ENCODE assay signal across 8 cellular contexts in genomic region chr6:32255212-32256153, GRCh38. TPM values are rescaled to one million over a fixed set of nuclear protein-coding genes. Genes with fewer than 3 reads are reported as not detected.
A peak's percentile ranks its signal among the peaks of the same experiment; 100 is the strongest.
DNase-seq lines count a peak whose midpoint lies in the region; ATAC-seq, FAIRE-seq and TF ChIP-seq lines count a peak whose summit lies in the region.

No MANE protein-coding gene starts in this region.

- DNase-seq in Ammon's horn (ENCODE audit: low spot score): peak; percentile 72
- peak; percentile 64 for DNase-seq in RCC 7860 (ENCODE audit: low spot score)
- peak; percentile 6 to 40 (median 20) for DNase-seq in activated naive CD4-positive, alpha-beta T cell (lab: John Stamatoyannopoulos, UW)
- DNase-seq in non-pigmented ciliary epithelial cell (ENCODE audit: low read depth): peak; percentile 85

- H3K9ac ChIP-seq in stomach smooth muscle (ENCODE audit: low read length in 2 of 2): peak overlapping the region; percentile 64 to 66

- TF ChIP-seq CTCF in gastroesophageal sphincter (IDR thresholded peaks at IDR 0.05): peak; percentile 64 to 79 (median 68)

- H3K27me3 ChIP-seq in gastroesophageal sphincter (peaks cover 3% of the 10 kb centered on the region), stomach smooth muscle (ENCODE audit: control insufficient read depth in 1 of 2, insufficient read depth in 2 of 2, low read length in 2 of 2) (no peaks in the 10 kb centered on the region)

- TF ChIP-seq EP300 in gastroesophageal sphincter (IDR thresholded peaks at IDR 0.05): no peak

- TF ChIP-seq POLR2A in gastroesophageal sphincter (IDR thresholded peaks at IDR 0.05): no peak

- H3K4me3 ChIP-seq in gastroesophageal sphincter (peak overlapping the region; percentile 25 to 48), stomach smooth muscle (ENCODE audit: low read length in 2 of 2) (peak overlapping the region; percentile 68 to 74)

- ATAC-seq in GM21786 (IDR thresholded peaks at IDR 0.05; ENCODE audit: unreplicated experiment): peak; percentile 60
- peak; percentile 99 for ATAC-seq in gastroesophageal sphincter
- no peak for ATAC-seq in HG02840 (IDR thresholded peaks at IDR 0.05; ENCODE audit: low FRiP score, unreplicated experiment)

- H3K4me1 ChIP-seq in gastroesophageal sphincter (peaks cover 0 to 21% (median 0%) of the 10 kb centered on the region in 3 donors), stomach smooth muscle (ENCODE audit: control insufficient read depth, insufficient read depth, low read length) (peaks cover 8% of the 10 kb centered on the region)

- no peak for FAIRE-seq in RCC 7860 (lab: Jason Lieb, UNC)

- H3K36me3 ChIP-seq in gastroesophageal sphincter (no peaks in the 10 kb centered on the region), stomach smooth muscle (ENCODE audit: control insufficient read depth in 2 of 2, insufficient read depth in 2 of 2, low read length in 2 of 2) (no peaks in the 10 kb centered on the region)

- no peaks in the 10 kb centered on the region for H3K9me3 ChIP-seq in gastroesophageal sphincter
- H3K9me3 ChIP-seq in stomach smooth muscle (ENCODE audit: control insufficient read depth in 2 of 2, low read length in 2 of 2): no peaks in the 10 kb centered on the region

- H3K27ac ChIP-seq in gastroesophageal sphincter (peak overlapping the region in 3 of 4 donors; percentile 74 to 77 (median 75)), stomach smooth muscle (ENCODE audit: low read length) (peak overlapping the region; percentile 31)

- WGBS in gastroesophageal sphincter (ENCODE audit: low coverage in 1 of 2), 2 donors: 1 to 4% methylated on average over 19 to 28 of the region's 30 CpGs

RNA-seq across cellular contexts. Expression of gene NOTCH4, which starts 31.6 kb away (rescaled TPM):
- total RNA-seq in gastroesophageal sphincter: 10 to 100 TPM; 10.9 to 26.0 (median 13.2) TPM

Comparison
In these comparisons a context has a peak if more than half of its experiments do, and no peak if none do; other contexts are left out.
1. DNase-seq: peak in every context shown above with its lines; median percentile 85 in non-pigmented ciliary epithelial cell; 72 in Ammon's horn; 64 in RCC 7860; 20 in activated naive CD4-positive, alpha-beta T cell.